1 cellular context compared by ENCODE assay signal in the genomic region with DNA sequence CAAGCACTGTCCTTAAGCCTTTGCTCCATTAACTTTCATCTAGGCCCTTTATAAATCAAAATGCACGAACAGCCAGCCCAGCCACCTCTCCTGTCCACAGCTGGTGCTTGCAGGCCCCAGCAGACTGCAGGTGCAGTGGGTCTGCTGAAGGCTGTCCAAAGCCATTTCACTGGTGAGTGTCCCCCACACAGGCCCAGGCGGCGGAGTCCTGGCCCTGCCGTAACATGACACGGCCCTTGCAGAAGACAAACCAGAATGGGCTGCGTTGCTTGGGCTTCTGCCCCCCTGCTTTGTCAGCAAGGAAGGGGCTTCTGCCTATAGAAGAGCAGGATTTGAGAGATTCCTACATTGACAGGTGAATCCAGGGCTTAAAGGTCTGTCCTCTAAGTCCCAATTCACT.
TF ChIP-seq lines count a peak whose summit lies in the region.

No MANE protein-coding gene starts in this region.

TF ChIP-seq in GM23338, 12 proteins besides CTCF, POLR2A, EP300 and RAD21 (continued from another document):
- TF ChIP-seq, protein P1, sequence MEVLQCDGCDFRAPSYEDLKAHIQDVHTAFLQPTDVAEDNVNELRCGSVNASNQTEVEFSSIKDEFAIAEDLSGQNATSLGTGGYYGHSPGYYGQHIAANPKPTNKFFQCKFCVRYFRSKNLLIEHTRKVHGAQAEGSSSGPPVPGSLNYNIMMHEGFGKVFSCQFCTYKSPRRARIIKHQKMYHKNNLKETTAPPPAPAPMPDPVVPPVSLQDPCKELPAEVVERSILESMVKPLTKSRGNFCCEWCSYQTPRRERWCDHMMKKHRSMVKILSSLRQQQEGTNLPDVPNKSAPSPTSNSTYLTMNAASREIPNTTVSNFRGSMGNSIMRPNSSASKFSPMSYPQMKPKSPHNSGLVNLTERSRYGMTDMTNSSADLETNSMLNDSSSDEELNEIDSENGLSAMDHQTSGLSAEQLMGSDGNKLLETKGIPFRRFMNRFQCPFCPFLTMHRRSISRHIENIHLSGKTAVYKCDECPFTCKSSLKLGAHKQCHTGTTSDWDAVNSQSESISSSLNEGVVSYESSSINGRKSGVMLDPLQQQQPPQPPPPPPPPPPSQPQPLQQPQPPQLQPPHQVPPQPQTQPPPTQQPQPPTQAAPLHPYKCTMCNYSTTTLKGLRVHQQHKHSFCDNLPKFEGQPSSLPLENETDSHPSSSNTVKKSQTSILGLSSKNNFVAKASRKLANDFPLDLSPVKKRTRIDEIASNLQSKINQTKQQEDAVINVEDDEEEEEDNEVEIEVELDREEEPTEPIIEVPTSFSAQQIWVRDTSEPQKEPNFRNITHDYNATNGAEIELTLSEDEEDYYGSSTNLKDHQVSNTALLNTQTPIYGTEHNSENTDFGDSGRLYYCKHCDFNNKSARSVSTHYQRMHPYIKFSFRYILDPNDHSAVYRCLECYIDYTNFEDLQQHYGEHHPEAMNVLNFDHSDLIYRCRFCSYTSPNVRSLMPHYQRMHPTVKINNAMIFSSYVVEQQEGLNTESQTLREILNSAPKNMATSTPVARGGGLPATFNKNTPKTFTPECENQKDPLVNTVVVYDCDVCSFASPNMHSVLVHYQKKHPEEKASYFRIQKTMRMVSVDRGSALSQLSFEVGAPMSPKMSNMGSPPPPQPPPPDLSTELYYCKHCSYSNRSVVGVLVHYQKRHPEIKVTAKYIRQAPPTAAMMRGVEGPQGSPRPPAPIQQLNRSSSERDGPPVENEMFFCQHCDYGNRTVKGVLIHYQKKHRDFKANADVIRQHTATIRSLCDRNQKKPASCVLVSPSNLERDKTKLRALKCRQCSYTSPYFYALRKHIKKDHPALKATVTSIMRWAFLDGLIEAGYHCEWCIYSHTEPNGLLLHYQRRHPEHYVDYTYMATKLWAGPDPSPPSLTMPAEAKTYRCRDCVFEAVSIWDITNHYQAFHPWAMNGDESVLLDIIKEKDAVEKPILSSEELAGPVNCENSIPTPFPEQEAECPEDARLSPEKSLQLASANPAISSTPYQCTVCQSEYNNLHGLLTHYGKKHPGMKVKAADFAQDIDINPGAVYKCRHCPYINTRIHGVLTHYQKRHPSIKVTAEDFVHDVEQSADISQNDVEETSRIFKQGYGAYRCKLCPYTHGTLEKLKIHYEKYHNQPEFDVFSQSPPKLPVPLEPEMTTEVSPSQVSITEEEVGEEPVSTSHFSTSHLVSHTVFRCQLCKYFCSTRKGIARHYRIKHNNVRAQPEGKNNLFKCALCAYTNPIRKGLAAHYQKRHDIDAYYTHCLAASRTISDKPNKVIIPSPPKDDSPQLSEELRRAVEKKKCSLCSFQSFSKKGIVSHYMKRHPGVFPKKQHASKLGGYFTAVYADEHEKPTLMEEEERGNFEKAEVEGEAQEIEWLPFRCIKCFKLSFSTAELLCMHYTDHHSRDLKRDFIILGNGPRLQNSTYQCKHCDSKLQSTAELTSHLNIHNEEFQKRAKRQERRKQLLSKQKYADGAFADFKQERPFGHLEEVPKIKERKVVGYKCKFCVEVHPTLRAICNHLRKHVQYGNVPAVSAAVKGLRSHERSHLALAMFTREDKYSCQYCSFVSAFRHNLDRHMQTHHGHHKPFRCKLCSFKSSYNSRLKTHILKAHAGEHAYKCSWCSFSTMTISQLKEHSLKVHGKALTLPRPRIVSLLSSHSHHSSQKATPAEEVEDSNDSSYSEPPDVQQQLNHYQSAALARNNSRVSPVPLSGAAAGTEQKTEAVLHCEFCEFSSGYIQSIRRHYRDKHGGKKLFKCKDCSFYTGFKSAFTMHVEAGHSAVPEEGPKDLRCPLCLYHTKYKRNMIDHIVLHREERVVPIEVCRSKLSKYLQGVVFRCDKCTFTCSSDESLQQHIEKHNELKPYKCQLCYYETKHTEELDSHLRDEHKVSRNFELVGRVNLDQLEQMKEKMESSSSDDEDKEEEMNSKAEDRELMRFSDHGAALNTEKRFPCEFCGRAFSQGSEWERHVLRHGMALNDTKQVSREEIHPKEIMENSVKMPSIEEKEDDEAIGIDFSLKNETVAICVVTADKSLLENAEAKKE (CRISPR knock-in tag; IDR thresholded peaks at IDR 0.05) = no peak
- TF ChIP-seq EZH2 (IDR thresholded peaks at IDR 0.05; ENCODE audit: low read depth, unreplicated experiment) (no peak), STAT1 (IDR thresholded peaks at IDR 0.05; ENCODE audit: unreplicated experiment) (no peak), NANOG (IDR thresholded peaks at IDR 0.05; ENCODE audit: borderline replicate concordance) (no peak), EZH2phosphoT487 (IDR thresholded peaks at IDR 0.05; ENCODE audit: unreplicated experiment) (no peak), JUNB (IDR thresholded peaks at IDR 0.05; ENCODE audit: unreplicated experiment) (no peak), POLR2AphosphoS5 (IDR thresholded peaks at IDR 0.05; ENCODE audit: low read depth) (no peak), CREB1 (CRISPR knock-in tag; IDR thresholded peaks at IDR 0.05; ENCODE audit: low read depth) (no peak)
- TF ChIP-seq, protein P2, sequence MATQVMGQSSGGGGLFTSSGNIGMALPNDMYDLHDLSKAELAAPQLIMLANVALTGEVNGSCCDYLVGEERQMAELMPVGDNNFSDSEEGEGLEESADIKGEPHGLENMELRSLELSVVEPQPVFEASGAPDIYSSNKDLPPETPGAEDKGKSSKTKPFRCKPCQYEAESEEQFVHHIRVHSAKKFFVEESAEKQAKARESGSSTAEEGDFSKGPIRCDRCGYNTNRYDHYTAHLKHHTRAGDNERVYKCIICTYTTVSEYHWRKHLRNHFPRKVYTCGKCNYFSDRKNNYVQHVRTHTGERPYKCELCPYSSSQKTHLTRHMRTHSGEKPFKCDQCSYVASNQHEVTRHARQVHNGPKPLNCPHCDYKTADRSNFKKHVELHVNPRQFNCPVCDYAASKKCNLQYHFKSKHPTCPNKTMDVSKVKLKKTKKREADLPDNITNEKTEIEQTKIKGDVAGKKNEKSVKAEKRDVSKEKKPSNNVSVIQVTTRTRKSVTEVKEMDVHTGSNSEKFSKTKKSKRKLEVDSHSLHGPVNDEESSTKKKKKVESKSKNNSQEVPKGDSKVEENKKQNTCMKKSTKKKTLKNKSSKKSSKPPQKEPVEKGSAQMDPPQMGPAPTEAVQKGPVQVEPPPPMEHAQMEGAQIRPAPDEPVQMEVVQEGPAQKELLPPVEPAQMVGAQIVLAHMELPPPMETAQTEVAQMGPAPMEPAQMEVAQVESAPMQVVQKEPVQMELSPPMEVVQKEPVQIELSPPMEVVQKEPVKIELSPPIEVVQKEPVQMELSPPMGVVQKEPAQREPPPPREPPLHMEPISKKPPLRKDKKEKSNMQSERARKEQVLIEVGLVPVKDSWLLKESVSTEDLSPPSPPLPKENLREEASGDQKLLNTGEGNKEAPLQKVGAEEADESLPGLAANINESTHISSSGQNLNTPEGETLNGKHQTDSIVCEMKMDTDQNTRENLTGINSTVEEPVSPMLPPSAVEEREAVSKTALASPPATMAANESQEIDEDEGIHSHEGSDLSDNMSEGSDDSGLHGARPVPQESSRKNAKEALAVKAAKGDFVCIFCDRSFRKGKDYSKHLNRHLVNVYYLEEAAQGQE (IDR thresholded peaks at IDR 0.05; ENCODE audit: unreplicated experiment) = no peak
- TF ChIP-seq, protein P3, sequence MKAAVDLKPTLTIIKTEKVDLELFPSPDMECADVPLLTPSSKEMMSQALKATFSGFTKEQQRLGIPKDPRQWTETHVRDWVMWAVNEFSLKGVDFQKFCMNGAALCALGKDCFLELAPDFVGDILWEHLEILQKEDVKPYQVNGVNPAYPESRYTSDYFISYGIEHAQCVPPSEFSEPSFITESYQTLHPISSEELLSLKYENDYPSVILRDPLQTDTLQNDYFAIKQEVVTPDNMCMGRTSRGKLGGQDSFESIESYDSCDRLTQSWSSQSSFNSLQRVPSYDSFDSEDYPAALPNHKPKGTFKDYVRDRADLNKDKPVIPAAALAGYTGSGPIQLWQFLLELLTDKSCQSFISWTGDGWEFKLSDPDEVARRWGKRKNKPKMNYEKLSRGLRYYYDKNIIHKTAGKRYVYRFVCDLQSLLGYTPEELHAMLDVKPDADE (IDR thresholded peaks at IDR 0.05) = no peak
